Comparison of ENCODE assay signal across 22 cellular contexts in genomic region chr11:69727266-69727665, GRCh38. TPM values are rescaled to one million over a fixed set of nuclear protein-coding genes. Genes with fewer than 3 reads are reported as not detected.
"Had no signal": no experiment of that assay in that cellular context is flagged by ENCODE, and none has a peak within 500 bp of the region (broad histone marks: within the 10 kb centered on the region; RNA-seq: fewer than 3 reads in every experiment).

No MANE protein-coding gene starts in this region.

- H3K4me1 ChIP-seq: SJCRH30 had no signal

- DNase-seq: KBM-7, MV-4-11, NCI-H1048, NCI-H1105, NCI-H1417, NCI-H1436 treated with DMSO at 0.1 percent for 48 hours, NCI-H1694, NCI-H2029, NCI-H2081 treated with DMSO at 0.1 percent for 48 hours, NCI-H2171, NCI-H226, NCI-H446, NCI-H510A, NCI-H524 treated with DMSO at 0.1 percent for 48 hours, NCI-H69, NCI-H774, RPMI8226, SHP77 treated with DMSO at 0.1 percent for 48 hours, SJCRH30 had no signal

- H3K9me3 ChIP-seq: SJCRH30 had no signal

- H3K36me3 ChIP-seq: SJCRH30 had no signal

- H3K4me3 ChIP-seq: SJCRH30 had no signal

- H3K27ac ChIP-seq: SJCRH30 had no signal

RNA-seq across cellular contexts. Expression of gene FGF19, which starts 23.4 kb away (rescaled TPM):
- total RNA-seq: MCF 10A, SJCRH30 had no signal

RNA-seq across cellular contexts. Expression of gene FGF4, which starts 47.9 kb away (rescaled TPM):
- total RNA-seq: HT-29, LHCN-M2, MCF 10A, SJCRH30 had no signal
